In the genomic region with DNA sequence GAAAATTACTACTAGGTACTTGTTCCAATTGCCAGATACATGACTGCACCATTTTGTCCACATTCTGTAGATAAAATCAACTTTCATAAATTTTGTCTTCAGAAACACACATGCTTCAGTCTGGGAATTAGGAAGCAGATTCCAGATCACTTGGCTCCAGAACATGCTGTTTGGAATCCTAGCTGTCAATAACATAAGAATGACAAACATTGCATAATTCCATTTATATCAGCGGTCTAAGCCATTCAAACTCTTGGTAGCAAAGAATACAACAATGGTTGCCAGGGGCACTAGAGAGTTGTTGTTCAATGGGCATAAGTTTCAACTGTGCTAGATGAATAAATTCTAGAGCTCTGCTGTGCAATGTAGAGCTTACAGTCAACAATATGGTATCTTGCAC, we compare ENCODE assay signal across 28 cellular contexts.
"Had no signal": no experiment of that assay in that cellular context is flagged by ENCODE, and none has a peak within 500 bp of the region (broad histone marks: within the 10 kb centered on the region; RNA-seq: fewer than 3 reads in every experiment).

No MANE protein-coding gene starts in this region.

- H3K27ac ChIP-seq: colonic mucosa, coronary artery, dorsolateral prefrontal cortex, epithelial cell of prostate, esophagus muscularis mucosa, esophagus squamous epithelium, foreskin keratinocyte, gastrocnemius medialis, gastroesophageal sphincter, heart left ventricle, heart right ventricle had no signal

- H3K4me1 ChIP-seq: colonic mucosa, esophagus muscularis mucosa, esophagus squamous epithelium, gastrocnemius medialis, gastroesophageal sphincter, heart left ventricle, heart right ventricle had no signal

- H3K9me3 ChIP-seq: colonic mucosa, esophagus muscularis mucosa, esophagus squamous epithelium, gastrocnemius medialis, gastroesophageal sphincter, heart left ventricle had no signal

- ATAC-seq: effector memory CD8-positive, alpha-beta T cell; esophagus mucosa; foreskin keratinocyte; gastrocnemius medialis; gastroesophageal sphincter; heart left ventricle; heart right ventricle had no signal

- H3K4me3 ChIP-seq: colonic mucosa, coronary artery, dorsolateral prefrontal cortex, esophagus muscularis mucosa, esophagus squamous epithelium, gastrocnemius medialis, gastroesophageal sphincter, heart left ventricle, heart right ventricle had no signal

- DNase-seq: colonic mucosa; cortex of kidney; dermis blood vessel endothelial cell; dorsolateral prefrontal cortex; effector CD4-positive, alpha-beta T cell; effector CD8-positive, alpha-beta T cell; effector memory CD4-positive, alpha-beta T cell; effector memory CD8-positive, alpha-beta T cell; endodermal cell; erythroblast; esophagus squamous epithelium; foreskin fibroblast; foreskin keratinocyte; foreskin melanocyte; gastrocnemius medialis; glutamatergic neuron; head of caudate nucleus; heart left ventricle; heart right ventricle had no signal

- H3K27me3 ChIP-seq: colonic mucosa, esophagus muscularis mucosa, esophagus squamous epithelium, foreskin keratinocyte, gastrocnemius medialis, gastroesophageal sphincter, heart left ventricle, heart right ventricle had no signal

- H3K36me3 ChIP-seq: colonic mucosa, esophagus muscularis mucosa, esophagus squamous epithelium, gastrocnemius medialis, gastroesophageal sphincter, heart left ventricle, heart right ventricle had no signal

- FAIRE-seq: colon, endometrium, endothelial cell of umbilical vein, frontal cortex had no signal
